In genomic region chr2:235672720-235673119, GRCh38 we compare ENCODE assay signal across 27 cellular contexts.
DNase-seq lines count a peak whose midpoint lies in the region; ATAC-seq and TF ChIP-seq lines count a peak whose summit lies in the region.
"Had no signal": no experiment of that assay in that cellular context is flagged by ENCODE, and none has a peak within 500 bp of the region (broad histone marks: within the 10 kb centered on the region; RNA-seq: fewer than 3 reads in every experiment).

No MANE protein-coding gene starts in this region.

- no peak for ATAC-seq in effector memory CD8-positive, alpha-beta T cell (replicated peaks)
- no peak for ATAC-seq in stimulated activated naive CD8-positive, alpha-beta T cell treated with anti-CD3 and anti-CD28 coated beads, Interleukin-15, amount 100 ng/mL, for 72 hours
- ATAC-seq: HepG2; left lobe of liver; naive thymus-derived CD4-positive, alpha-beta T cell had no signal

- no peaks in the 10 kb centered on the region for H3K9me3 Mint-ChIP-seq in effector memory CD8-positive, alpha-beta T cell
- H3K9me3 Mint-ChIP-seq in nephron = no peaks in the 10 kb centered on the region
- H3K9me3 Mint-ChIP-seq in stimulated activated naive CD8-positive, alpha-beta T cell treated with anti-CD3 and anti-CD28 coated beads, Interleukin-15, amount 100 ng/mL, for 72 hours = no peaks in the 10 kb centered on the region
- H3K9me3 Mint-ChIP-seq: activated naive CD8-positive, alpha-beta T cell treated with anti-CD3 and anti-CD28 coated beads, Interleukin-2, amount 10 ng/mL, durations not matched to agents 7 days and 5 days; activated T-helper 2 cell treated with anti-CD3 and anti-CD28 coated beads, Interferon-gamma antibody, Interleukin-2, Interleukin-4, amounts not matched to agents 10 μg/mL and 5 μg/mL and 100 μg/mL, durations not matched to agents 14 hours and 24 hours and 36 hours; naive thymus-derived CD4-positive, alpha-beta T cell; T-helper 2 cell treated with Interferon-gamma antibody and Interleukin-4, amounts not matched to agents 5 μg/mL and 100 μg/mL, for 36 hours had no signal

- H3K27me3 Mint-ChIP-seq in effector memory CD8-positive, alpha-beta T cell = peaks cover 6 to 21% of the 10 kb centered on the region in 2 donors
- peaks cover 35% of the 10 kb centered on the region for H3K27me3 Mint-ChIP-seq in nephron (ENCODE audit: low read depth)
- H3K27me3 Mint-ChIP-seq in stimulated activated naive CD8-positive, alpha-beta T cell treated with anti-CD3 and anti-CD28 coated beads, Interleukin-15, amount 100 ng/mL, for 72 hours = peaks cover 74% of the 10 kb centered on the region

- H3K27ac ChIP-seq in caudate nucleus (ENCODE audit: low read depth, low read length) = no peak overlapping the region
- H3K27ac ChIP-seq: HL-60, upper lobe of left lung, VCaP had no signal

- peak overlapping the region; percentile 74 to 85 for H3K4me3 Mint-ChIP-seq in effector memory CD8-positive, alpha-beta T cell
- H3K4me3 Mint-ChIP-seq in nephron = peak overlapping the region in 2 of 3 experiments; percentile 88
- no peak overlapping the region for H3K4me3 Mint-ChIP-seq in stimulated activated naive CD8-positive, alpha-beta T cell treated with anti-CD3 and anti-CD28 coated beads, Interleukin-15, amount 100 ng/mL, for 72 hours
- H3K4me3 Mint-ChIP-seq: activated naive CD8-positive, alpha-beta T cell treated with anti-CD3 and anti-CD28 coated beads, Interleukin-2, amount 10 ng/mL, durations not matched to agents 7 days and 5 days; B cell; T-helper 2 cell treated with Interferon-gamma antibody and Interleukin-4, amounts not matched to agents 5 μg/mL and 100 μg/mL, for 36 hours had no signal

- peak; percentile 27 for DNase-seq in AG08396 (ENCODE audit: low spot score)
- DNase-seq in LHCN-M2 (ENCODE audit: low read depth) = peak; percentile 37
- DNase-seq in effector memory CD8-positive, alpha-beta T cell = no peak
- DNase-seq in NCI-H2107 (lab: John Stamatoyannopoulos, UW) = no peak
- DNase-seq in stimulated activated naive CD8-positive, alpha-beta T cell treated with anti-CD3 and anti-CD28 coated beads, Interleukin-15, amount 100 ng/mL, for 72 hours = no peak
- no peak for DNase-seq in caudate nucleus (lab: John Stamatoyannopoulos, UW)
- DNase-seq in cerebellum (ENCODE audit: low spot score) = no peak
- DNase-seq: activated CD4-positive, alpha-beta T cell treated with anti-CD3 and anti-CD28 coated beads, Interleukin-2, amount 50 U/mL, for 1 hour; activated naive CD8-positive, alpha-beta T cell treated with anti-CD3 and anti-CD28 coated beads, Interleukin-2, amount 10 ng/mL, durations not matched to agents 7 days and 5 days; cerebellar nuclear complex; COR-L47; effector CD4-positive, alpha-beta T cell; mesendoderm; naive thymus-derived CD4-positive, alpha-beta T cell; NCI-H1092 treated with DMSO at 0.1 percent for 48 hours; NCI-H187 treated with DMSO at 0.1 percent for 48 hours; SK-N-SH; upper lobe of left lung had no signal

- peaks cover 31 to 44% of the 10 kb centered on the region in 2 donors for H3K4me1 Mint-ChIP-seq in effector memory CD8-positive, alpha-beta T cell (ENCODE audit: low read depth in 2 of 2)
- peaks cover 14% of the 10 kb centered on the region for H3K4me1 Mint-ChIP-seq in nephron
- no peaks in the 10 kb centered on the region for H3K4me1 Mint-ChIP-seq in stimulated activated naive CD8-positive, alpha-beta T cell treated with anti-CD3 and anti-CD28 coated beads, Interleukin-15, amount 100 ng/mL, for 72 hours
- H3K4me1 Mint-ChIP-seq: activated naive CD8-positive, alpha-beta T cell treated with anti-CD3 and anti-CD28 coated beads, Interleukin-2, amount 10 ng/mL, durations not matched to agents 7 days and 5 days had no signal

- TF ChIP-seq CTCF in nephron (IDR thresholded peaks at IDR 0.05; ENCODE audit: unreplicated experiment in 3 of 3) = no peak

- H3K27ac Mint-ChIP-seq in effector memory CD8-positive, alpha-beta T cell = no peak overlapping the region
- H3K27ac Mint-ChIP-seq in nephron = no peak overlapping the region
- H3K27ac Mint-ChIP-seq in stimulated activated naive CD8-positive, alpha-beta T cell treated with anti-CD3 and anti-CD28 coated beads, Interleukin-15, amount 100 ng/mL, for 72 hours = no peak overlapping the region
- H3K27ac Mint-ChIP-seq: activated naive CD8-positive, alpha-beta T cell treated with anti-CD3 and anti-CD28 coated beads, Interleukin-2, amount 10 ng/mL, durations not matched to agents 7 days and 5 days; activated T-helper 2 cell treated with anti-CD3 and anti-CD28 coated beads, Interferon-gamma antibody, Interleukin-2, Interleukin-4, amounts not matched to agents 10 μg/mL and 5 μg/mL and 100 μg/mL, durations not matched to agents 14 hours and 24 hours and 36 hours; B cell; naive thymus-derived CD4-positive, alpha-beta T cell; progenitor cell of endocrine pancreas; T-helper 2 cell treated with Interferon-gamma antibody and Interleukin-4, amounts not matched to agents 5 μg/mL and 100 μg/mL, for 36 hours had no signal

- peaks cover 8% of the 10 kb centered on the region for H3K36me3 Mint-ChIP-seq in effector memory CD8-positive, alpha-beta T cell (ENCODE audit: insufficient read depth)
- no peaks in the 10 kb centered on the region for H3K36me3 Mint-ChIP-seq in nephron (ENCODE audit: low read depth)
- H3K36me3 Mint-ChIP-seq: activated naive CD8-positive, alpha-beta T cell treated with anti-CD3 and anti-CD28 coated beads, Interleukin-2, amount 10 ng/mL, durations not matched to agents 7 days and 5 days; naive thymus-derived CD4-positive, alpha-beta T cell had no signal

Comparison
In these comparisons a context has a peak if more than half of its experiments do, and no peak if none do; other contexts are left out.
1. DNase-seq: peak in AG08396 (single experiment) and LHCN-M2 (single experiment); none in effector memory CD8-positive, alpha-beta T cell (0 of 3), NCI-H2107 (single experiment), stimulated activated naive CD8-positive, alpha-beta T cell treated with anti-CD3 and anti-CD28 coated beads, Interleukin-15, amount 100 ng/mL, for 72 hours (0 of 2), caudate nucleus (0 of 61) and cerebellum (single experiment).
2. H3K4me3 Mint-ChIP-seq: peak in effector memory CD8-positive, alpha-beta T cell (2 of 2) and nephron (2 of 3); none in stimulated activated naive CD8-positive, alpha-beta T cell treated with anti-CD3 and anti-CD28 coated beads, Interleukin-15, amount 100 ng/mL, for 72 hours (0 of 2).